In the genomic region with DNA sequence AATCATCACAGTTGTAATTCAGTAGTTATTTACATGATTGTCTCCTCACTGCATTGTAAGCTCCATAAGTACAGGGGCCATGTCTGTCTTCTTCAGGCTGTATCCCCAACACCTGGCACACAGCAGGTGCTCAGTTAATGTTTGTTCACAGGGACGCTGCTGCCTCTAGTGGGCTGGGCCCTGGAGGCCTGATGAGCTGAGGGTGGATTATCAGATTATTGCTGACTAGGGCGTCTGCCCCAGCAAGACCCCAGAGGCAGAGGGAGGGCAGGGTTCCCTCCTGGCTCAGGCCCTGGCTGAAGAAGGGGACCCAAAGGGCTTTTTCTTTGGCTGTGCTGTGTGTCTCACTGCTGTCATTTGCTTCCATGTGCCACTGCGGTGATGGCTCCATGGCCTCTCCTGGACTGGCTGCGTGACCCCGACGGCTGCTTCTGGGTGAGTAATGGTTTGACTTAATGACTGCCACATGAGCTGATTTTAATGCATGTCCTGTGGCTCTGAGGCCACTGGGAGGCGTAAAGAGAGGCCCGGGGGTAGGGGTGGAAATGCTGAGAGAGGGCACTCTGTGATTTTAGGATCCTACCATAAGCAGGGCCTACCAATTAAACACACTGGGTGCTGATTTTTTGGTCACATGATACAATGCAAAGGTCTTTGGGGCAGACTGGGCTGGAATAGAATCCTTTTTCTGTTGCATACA, we compare ENCODE assay signal across 9 cellular contexts. TPM values are rescaled to one million over a fixed set of nuclear protein-coding genes. Genes with fewer than 3 reads are reported as not detected.
DNase-seq lines count a peak whose midpoint lies in the region; ATAC-seq, FAIRE-seq and TF ChIP-seq lines count a peak whose summit lies in the region.
"Had no signal": no experiment of that assay in that cellular context is flagged by ENCODE, and none has a peak within 500 bp of the region (broad histone marks: within the 10 kb centered on the region; RNA-seq: fewer than 3 reads in every experiment).

No MANE protein-coding gene starts in this region.

- no peak overlapping the region for H2BK20ac ChIP-seq in IMR-90 (ENCODE audit: low read depth, low read length)

- H4K20me1 ChIP-seq in IMR-90 (ENCODE audit: insufficient read depth, low read length) = no peaks in the 10 kb centered on the region

- H3K4me1 ChIP-seq in IMR-90 (ENCODE audit: control insufficient read depth, insufficient read depth, low read length) (no peaks in the 10 kb centered on the region), suprapubic skin (no peaks in the 10 kb centered on the region)

- TF ChIP-seq POLR2A in IMR-90 (IDR thresholded peaks at IDR 0.05; ENCODE audit: low read depth, low read length) = no peak
- no peak for TF ChIP-seq POLR2A in suprapubic skin (IDR thresholded peaks at IDR 0.05)

- H2BK15ac ChIP-seq in IMR-90 (ENCODE audit: low read depth, low read length) = no peak overlapping the region

- ATAC-seq in IMR-90 (ENCODE audit: low read depth) = peak; percentile 54
- peak; percentile 30 to 41 for ATAC-seq in activated T-cell treated with anti-CD3 and anti-CD28 coated beads, Interleukin-2, amount 50 U/mL, for 72 hours (replicated peaks in 1 of 2)
- peak; percentile 77 for ATAC-seq in memory B cell (ENCODE audit: low read depth)
- no peak for ATAC-seq in HG03457 (IDR thresholded peaks at IDR 0.05; ENCODE audit: unreplicated experiment)

- H3K18ac ChIP-seq in IMR-90 (ENCODE audit: low read depth, low read length) = no peak overlapping the region

- peaks cover 3% of the 10 kb centered on the region; the same call in 1 of the 2 replicates for H3K9me1 ChIP-seq in IMR-90 (ENCODE audit: insufficient read depth, low read length)

- H4K91ac ChIP-seq in IMR-90 (ENCODE audit: insufficient read depth, low read depth, low read length) = no peak overlapping the region

- no peak overlapping the region for H3K4me3 ChIP-seq in IMR-90 (ENCODE audit: insufficient read depth, low read depth, low read length)
- no peak overlapping the region for H3K4me3 ChIP-seq in suprapubic skin

- no peak overlapping the region for H3K4ac ChIP-seq in IMR-90 (ENCODE audit: low read depth, low read length)

- no peaks in the 10 kb centered on the region for H3K27me3 Mint-ChIP-seq in activated T-cell treated with anti-CD3 and anti-CD28 coated beads, Interleukin-2, amount 50 U/mL, for 72 hours (ENCODE audit: low read depth)
- H3K27me3 Mint-ChIP-seq in memory B cell (no peaks in the 10 kb centered on the region), Calu3 (ENCODE audit: unreplicated experiment) (no peaks in the 10 kb centered on the region)

- TF ChIP-seq CTCF in D721Med (IDR thresholded peaks at IDR 0.05; ENCODE audit: insufficient read depth, missing control alignments) = peak; percentile 38
- peak; percentile 43 for TF ChIP-seq CTCF in IMR-90 (conservative IDR thresholded peaks at IDR 0.05; ENCODE audit: low read depth, low read length)
- TF ChIP-seq CTCF in suprapubic skin (IDR thresholded peaks at IDR 0.05) = no peak
- TF ChIP-seq CTCF in Calu3 (IDR thresholded peaks at IDR 0.05; ENCODE audit: unreplicated experiment) = no peak

- H3K27me3 ChIP-seq in IMR-90 (ENCODE audit: control insufficient read depth, insufficient read depth, low read length) (no peaks in the 10 kb centered on the region; the same call in 1 of the 2 replicates), suprapubic skin (no peaks in the 10 kb centered on the region)

- no peak for DNase-seq in D721Med (ENCODE audit: insufficient read length, low spot score)
- DNase-seq in IMR-90 = peak; percentile 12
- DNase-seq in activated T-cell treated with anti-CD3 and anti-CD28 coated beads, Interleukin-2, amount 50 U/mL, for 72 hours = peak in 1 of 2 donors; percentile 30
- peak in 1 of 2 donors; percentile 26 for DNase-seq in memory B cell (ENCODE audit: low spot score in 2 of 2)
- DNase-seq in suprapubic skin (ENCODE audit: low spot score in 2 of 2) = no peak
- DNase-seq in COLO829 (ENCODE audit: low spot score) = no peak
- no peak for DNase-seq in Calu3
- DNase-seq: NCI-H1105 treated with DMSO at 0.1 percent for 48 hours had no signal

- H3K4me3 Mint-ChIP-seq in activated T-cell treated with anti-CD3 and anti-CD28 coated beads, Interleukin-2, amount 50 U/mL, for 72 hours = no peak overlapping the region
- no peak overlapping the region for H3K4me3 Mint-ChIP-seq in memory B cell
- no peak overlapping the region for H3K4me3 Mint-ChIP-seq in Calu3 (ENCODE audit: low read depth, unreplicated experiment)

- no peak overlapping the region for H3K56ac ChIP-seq in IMR-90 (ENCODE audit: extremely low read depth, insufficient read depth, low read length)

- no peak overlapping the region for H3K23ac ChIP-seq in IMR-90 (ENCODE audit: low read depth, low read length)

- H3K4me2 ChIP-seq in IMR-90 (ENCODE audit: low read depth, low read length) = no peak overlapping the region

- H3K27ac ChIP-seq in IMR-90 (ENCODE audit: insufficient read depth, low read length) (no peak overlapping the region), suprapubic skin (no peak overlapping the region)

- H3K36me3 ChIP-seq in IMR-90 (ENCODE audit: control insufficient read depth, insufficient read depth, low read length) (no peaks in the 10 kb centered on the region), suprapubic skin (no peaks in the 10 kb centered on the region)

- H4K5ac ChIP-seq in IMR-90 (ENCODE audit: low read depth, low read length) = no peak overlapping the region

- no peak for FAIRE-seq in D721Med (lab: Jason Lieb, UNC)

- no peak overlapping the region for H2AFZ ChIP-seq in IMR-90 (replicated peaks; ENCODE audit: low read length, poor library complexity)

- no peak overlapping the region for H3K9ac ChIP-seq in IMR-90 (ENCODE audit: low read depth, low read length)

- TF ChIP-seq EP300 in suprapubic skin (IDR thresholded peaks at IDR 0.05) = no peak

- dilution Hi-C loops in IMR-90 (cut with HindIII; ENCODE audit: low sequenced_read_pairs, unreplicated experiment) = no loop called here

- no peaks in the 10 kb centered on the region for H3K9me3 Mint-ChIP-seq in activated T-cell treated with anti-CD3 and anti-CD28 coated beads, Interleukin-2, amount 50 U/mL, for 72 hours
- H3K9me3 Mint-ChIP-seq in memory B cell (no peaks in the 10 kb centered on the region), Calu3 (ENCODE audit: low read depth, unreplicated experiment) (no peaks in the 10 kb centered on the region)

- POLR2A ChIA-PET in IMR-90 (lab: Charles Lee; ENCODE audit: unreplicated experiment) = no interaction called here

- peaks cover 50% of the 10 kb centered on the region for H3K4me1 Mint-ChIP-seq in activated T-cell treated with anti-CD3 and anti-CD28 coated beads, Interleukin-2, amount 50 U/mL, for 72 hours (ENCODE audit: low read depth)
- H3K4me1 Mint-ChIP-seq in memory B cell = peaks cover 39% of the 10 kb centered on the region
- no peaks in the 10 kb centered on the region for H3K4me1 Mint-ChIP-seq in Calu3 (ENCODE audit: low read depth, unreplicated experiment)

- WGBS in IMR-90 (ENCODE audit: extremely low coverage in 2 of 2, insufficient read length in 1 of 2), 2 experiments = 33% methylated on average over 1 of the region's 8 CpGs; no CpG with 5 or more reads in 1 of the 2 experiments
- WGBS in suprapubic skin = 60% methylated on average over 7 of the region's 8 CpGs

- intact Hi-C loops in IMR-90 (cut with micrococcal nuclease) (no loop called here), Calu3 (cut with micrococcal nuclease; ENCODE audit: unreplicated experiment) (no loop called here)

- peak; percentile 44 for TF ChIP-seq RAD21 in IMR-90 (IDR thresholded peaks at IDR 0.05; ENCODE audit: low read length)

- H3K36me3 Mint-ChIP-seq in activated T-cell treated with anti-CD3 and anti-CD28 coated beads, Interleukin-2, amount 50 U/mL, for 72 hours (ENCODE audit: insufficient read depth in 2 of 2) = no peaks in the 10 kb centered on the region
- H3K36me3 Mint-ChIP-seq in memory B cell (peaks cover 1% of the 10 kb centered on the region), Calu3 (ENCODE audit: insufficient read depth, unreplicated experiment) (no peaks in the 10 kb centered on the region)

- no peaks in the 10 kb centered on the region for H3K9me3 ChIP-seq in IMR-90 (ENCODE audit: control insufficient read depth, insufficient read depth, low read length)
- H3K9me3 ChIP-seq in suprapubic skin = no peaks in the 10 kb centered on the region

- H3K27ac Mint-ChIP-seq in activated T-cell treated with anti-CD3 and anti-CD28 coated beads, Interleukin-2, amount 50 U/mL, for 72 hours = no peak overlapping the region
- H3K27ac Mint-ChIP-seq in memory B cell (peak overlapping the region; percentile 39), Calu3 (ENCODE audit: unreplicated experiment) (no peak overlapping the region)

- BruUV-seq in IMR-90 (replicated peaks; lab: Mats Ljungman, UMichigan) (no TSS peak), Calu3 (replicated peaks; lab: Mats Ljungman, UMichigan) (no TSS peak)

- H4K8ac ChIP-seq in IMR-90 (ENCODE audit: low read depth in 2 of 2, low read length in 2 of 2) = no peak overlapping the region

- CTCF ChIA-PET in IMR-90 (lab: Yijun Ruan, JAX) (interaction anchor here (0.6 to 1.6 kb wide), 2 partner anchors 12 to 141 kb away, joined by 3 to 5 read pairs; no protein-coding TSS in a partner anchor), Calu3 (lab: Charles Lee) (no interaction called here)

- H2BK5ac ChIP-seq in IMR-90 (ENCODE audit: low read depth, low read length, poor library complexity, severe bottlenecking) = no peak overlapping the region

- no peak overlapping the region for H2AK9ac ChIP-seq in IMR-90 (replicated peaks; ENCODE audit: low read depth, low read length, poor library complexity)

- in situ Hi-C loops in IMR-90 (cut with MboI; ENCODE audit: low sequenced_read_pairs) = loop anchor here (10.0 kb wide), 1 partner anchor 1811 kb away; no protein-coding TSS in a partner anchor

- no peaks in the 10 kb centered on the region for H3K79me1 ChIP-seq in IMR-90 (ENCODE audit: low read depth in 1 of 2, low read length in 2 of 2)

- no peak overlapping the region for H2BK120ac ChIP-seq in IMR-90 (ENCODE audit: low read depth, low read length)

- H2AK5ac ChIP-seq in IMR-90 (ENCODE audit: low read depth, low read length) = no peak overlapping the region

- no peak overlapping the region for H3K14ac ChIP-seq in IMR-90 (replicated peaks; ENCODE audit: low read depth, low read length)

TF ChIP-seq in IMR-90, 13 proteins besides CTCF, POLR2A, EP300 and RAD21:
- TF ChIP-seq CEBPB (IDR thresholded peaks at IDR 0.05; ENCODE audit: low read depth, low read length) (no peak), SMC3 (IDR thresholded peaks at IDR 0.05; ENCODE audit: low read depth, low read length) (peak; percentile 56)

RNA-seq across cellular contexts. Expression of a gene that starts 20.8 kb away (rescaled TPM):
- total RNA-seq in IMR-90 (2012; rRNA removed) (8.1 and 10.0 TPM in 2 replicates), suprapubic skin (10 to 100 TPM; 45.7 to 79.5 (median 67.1) TPM), Calu3 (2022) (40.7 and 46.2 TPM in 2 replicates)
- 3.1 and 4.6 TPM in 2 replicates for polyA plus RNA-seq in IMR-90 (2012; rRNA removed)
- 1.3 TPM in 2 replicates for polyA plus RNA-seq in IMR-90 (2012; cell fraction: cytosol; rRNA removed)
- 2.2 and 12.8 TPM in 2 replicates for polyA plus RNA-seq in IMR-90 (2012; cell fraction: nucleus; rRNA removed; ENCODE audit: low replicate concordance)
- total RNA-seq in activated T-cell treated with anti-CD3 and anti-CD28 coated beads, Interleukin-2, amount 50 U/mL, for 72 hours = 100 to 1,000 TPM in 1 of 2 donors, 10 to 100 TPM in 1; 73.3 to 109 TPM

Comparison
In these comparisons a context has a peak if more than half of its experiments do, and no peak if none do; other contexts are left out.
1. CTCF ChIP-seq: peak in D721Med (single experiment) and IMR-90 (single experiment); none in suprapubic skin (0 of 2) and Calu3 (single experiment).